ENCODE assay signal across 8 cellular contexts in genomic region chr5:172771439-172772111, GRCh38. TPM values are rescaled to one million over a fixed set of nuclear protein-coding genes. Genes with fewer than 3 reads are reported as not detected.
DNase-seq lines count a peak whose midpoint lies in the region; ATAC-seq and TF ChIP-seq lines count a peak whose summit lies in the region.

No MANE protein-coding gene starts in this region.

- peak overlapping the region; percentile 17 for H3K9ac ChIP-seq in HUES48 (ENCODE audit: low read depth, low read length)

- H3K36me3 ChIP-seq in HUES48 (ENCODE audit: control insufficient read depth, insufficient read depth, low read length) (peaks cover 19% of the 10 kb centered on the region), prostate gland (peaks cover 12 to 22% of the 10 kb centered on the region in 2 donors)

- H3K9me3 Mint-ChIP-seq in activated CD4-positive, alpha-beta memory T cell treated with anti-CD3 and anti-CD28 coated beads, Interleukin-2, amount 10 ng/mL, durations not matched to agents 7 days and 5 days, result no peaks in the 10 kb centered on the region

- H3K9me3 ChIP-seq in HUES48 (ENCODE audit: control insufficient read depth, insufficient read depth, low read length), result no peaks in the 10 kb centered on the region
- no peaks in the 10 kb centered on the region for H3K9me3 ChIP-seq in prostate gland

- TF ChIP-seq POLR2A in prostate gland (IDR thresholded peaks at IDR 0.05), result no peak

- H3K27ac ChIP-seq in HUES48 (ENCODE audit: low read depth, low read length) (peak overlapping the region; percentile 83), foreskin keratinocyte (peak overlapping the region; percentile 98), prostate gland (peak overlapping the region; percentile 98 to 100)

- peaks cover 44% of the 10 kb centered on the region for H3K4me1 Mint-ChIP-seq in activated CD4-positive, alpha-beta memory T cell treated with anti-CD3 and anti-CD28 coated beads, Interleukin-2, amount 10 ng/mL, durations not matched to agents 7 days and 5 days

- peaks cover 19% of the 10 kb centered on the region for H3K36me3 Mint-ChIP-seq in activated CD4-positive, alpha-beta memory T cell treated with anti-CD3 and anti-CD28 coated beads, Interleukin-2, amount 10 ng/mL, durations not matched to agents 7 days and 5 days (ENCODE audit: low read depth)

- H3K27me3 ChIP-seq in HUES48 (ENCODE audit: control insufficient read depth, insufficient read depth, low read length) (peaks cover 36% of the 10 kb centered on the region), foreskin keratinocyte (no peaks in the 10 kb centered on the region), prostate gland (replicated peaks; ENCODE audit: insufficient read depth) (no peaks in the 10 kb centered on the region)

- H3K4me3 Mint-ChIP-seq in activated CD4-positive, alpha-beta memory T cell treated with anti-CD3 and anti-CD28 coated beads, Interleukin-2, amount 10 ng/mL, durations not matched to agents 7 days and 5 days, result peak overlapping the region; percentile 86

- peak overlapping the region; percentile 95 for H3K27ac Mint-ChIP-seq in activated CD4-positive, alpha-beta memory T cell treated with anti-CD3 and anti-CD28 coated beads, Interleukin-2, amount 10 ng/mL, durations not matched to agents 7 days and 5 days

- CTCF ChIA-PET in activated CD4-positive, alpha-beta memory T cell treated with anti-CD3 and anti-CD28 coated beads, Interleukin-2, amount 10 ng/mL, durations not matched to agents 7 days and 5 days (lab: Charles Lee), result interaction anchor here (0.7 to 3.1 kb wide), 28 partner anchors 9 to 213 kb away, joined by 3 to 29 read pairs (median 4); partner anchors contain the start of genes ATP6V0E1 and RPL26L1

- H3K27me3 Mint-ChIP-seq in activated CD4-positive, alpha-beta memory T cell treated with anti-CD3 and anti-CD28 coated beads, Interleukin-2, amount 10 ng/mL, durations not matched to agents 7 days and 5 days, result no peaks in the 10 kb centered on the region

- peaks cover 9% of the 10 kb centered on the region for H3K4me1 ChIP-seq in HUES48 (ENCODE audit: control insufficient read depth, insufficient read depth, low read length)
- peaks cover 5% of the 10 kb centered on the region for H3K4me1 ChIP-seq in foreskin keratinocyte
- H3K4me1 ChIP-seq in prostate gland (replicated peaks), result peaks cover 18% of the 10 kb centered on the region

- POLR2A ChIA-PET in activated CD4-positive, alpha-beta memory T cell treated with anti-CD3 and anti-CD28 coated beads, Interleukin-2, amount 10 ng/mL, durations not matched to agents 7 days and 5 days (lab: Charles Lee), result interaction anchor here (0.8 to 3.6 kb wide), 29 partner anchors 9 to 1383 kb away, joined by 3 to 26 read pairs (median 5); partner anchors contain the start of genes ATP6V0E1, FBXW11 and RPL26L1

- ATAC-seq in foreskin keratinocyte (no peak), HG03045 (IDR thresholded peaks at IDR 0.05; ENCODE audit: unreplicated experiment) (no peak)

- WGBS in prostate gland, result 2% methylated on average over 31 of the region's 40 CpGs

- intact Hi-C loops in prostate gland (cut with DNase I), result loop anchor here (1.0 to 2.0 kb wide), 3 partner anchors 55 to 133 kb away; no protein-coding TSS in a partner anchor

- H3K4me3 ChIP-seq in HUES48 (ENCODE audit: low read depth, low read length), result peak overlapping the region; percentile 58
- H3K4me3 ChIP-seq in prostate gland, result peak overlapping the region; percentile 76 to 92

- DNase-seq in COR-L47 (lab: John Stamatoyannopoulos, UW) (peak; percentile 42), foreskin keratinocyte (peak in 1 of 2 donors; percentile 45), prostate gland (ENCODE audit: low spot score) (no peak), UCSD-AML1 (lab: John Stamatoyannopoulos, UW; ENCODE audit: unreplicated experiment) (no peak), NCI-H1436 (lab: John Stamatoyannopoulos, UW) (no peak)
- DNase-seq in activated CD4-positive, alpha-beta memory T cell treated with anti-CD3 and anti-CD28 coated beads, Interleukin-2, amount 10 ng/mL, durations not matched to agents 7 days and 5 days, result no peak

- TF ChIP-seq CTCF in foreskin keratinocyte (conservative IDR thresholded peaks at IDR 0.05), result no peak
- TF ChIP-seq CTCF in prostate gland (IDR thresholded peaks at IDR 0.05), result no peak

RNA-seq across cellular contexts. Expression of gene DUSP1, which starts 0.6 kb away (rescaled TPM):
- 10 to 100 TPM; 17.0 to 18.8 TPM for total RNA-seq in activated CD4-positive, alpha-beta memory T cell treated with anti-CD3 and anti-CD28 coated beads, Interleukin-2, amount 10 ng/mL, durations not matched to agents 7 days and 5 days
- total RNA-seq in foreskin keratinocyte (10.2 and 14.2 TPM in 2 replicates), prostate gland (100 to 1,000 TPM; 559 to 659 TPM)
- polyA plus RNA-seq in foreskin keratinocyte, result 6.2 and 10.7 TPM in 2 replicates

Comparison
In these comparisons a context has a peak if more than half of its experiments do, and no peak if none do; other contexts are left out.
1. RNA of gene DUSP1, which starts 0.6 kb away (total RNA-seq): 559 to 659 TPM in prostate gland; 17.0 to 18.8 TPM in activated CD4-positive, alpha-beta memory T cell treated with anti-CD3 and anti-CD28 coated beads, Interleukin-2, amount 10 ng/mL, durations not matched to agents 7 days and 5 days and 10.2 to 14.2 TPM in foreskin keratinocyte; every median in the first group is over 10 times any median in the second.
2. Peak in every context shown above with its lines, with median percentiles within 50 percentile points of each other: H3K27ac ChIP-seq.